Comparison of ENCODE assay signal across 8 cellular contexts in genomic region chr1:220776725-220777326, GRCh38. TPM values are rescaled to one million over a fixed set of nuclear protein-coding genes. Genes with fewer than 3 reads are reported as not detected.
DNase-seq lines count a peak whose midpoint lies in the region; ATAC-seq, FAIRE-seq and TF ChIP-seq lines count a peak whose summit lies in the region.

No MANE protein-coding gene starts in this region.

- H3K4me3 ChIP-seq in endothelial cell of umbilical vein (replicated peaks in 1 of 3; ENCODE audit: insufficient read depth in 1 of 3, low read depth in 1 of 3, low read length in 3 of 3): no peak overlapping the region

- intact Hi-C loops in endothelial cell of umbilical vein (cut with micrococcal nuclease): loop anchor here (1.0 to 5.0 kb wide), 11 partner anchors 26 to 785 kb away; partner anchors contain the start of genes C1orf115, MARK1 and RAB3GAP2

- CTCF ChIA-PET in endothelial cell of umbilical vein (lab: Charles Lee): interaction anchor here (0.6 to 3.9 kb wide), 55 partner anchors 9 to 795 kb away, joined by 3 to 66 read pairs (median 5); partner anchors contain the start of genes BPNT1, C1orf115, MTARC1 and MTARC2

- no peak for TF ChIP-seq POLR2A in endothelial cell of umbilical vein (IDR thresholded peaks at IDR 0.05; ENCODE audit: low read depth, low read length)

- no peak overlapping the region for H3K4me2 ChIP-seq in endothelial cell of umbilical vein (ENCODE audit: insufficient read depth, low read length)

- H3K27me3 ChIP-seq in endothelial cell of umbilical vein (ENCODE audit: control insufficient read depth in 2 of 2, insufficient read depth in 2 of 2, low read length in 2 of 2): no peaks in the 10 kb centered on the region

- no peaks in the 10 kb centered on the region for H3K9me3 Mint-ChIP-seq in stimulated activated effector memory CD8-positive, alpha-beta T cell treated with anti-CD3 and anti-CD28 coated beads, Interleukin-12 subunit alpha, Interleukin-12 subunit beta, amount 100 ng/mL, for 72 hours

- no peaks in the 10 kb centered on the region for H3K9me1 ChIP-seq in endothelial cell of umbilical vein (replicated peaks; ENCODE audit: control insufficient read depth, extremely low read depth, insufficient read depth, low read length)

- no peak overlapping the region for H3K27ac ChIP-seq in endothelial cell of umbilical vein (ENCODE audit: insufficient read depth, low read depth, low read length)

- H3K9ac ChIP-seq in endothelial cell of umbilical vein (replicated peaks; ENCODE audit: extremely low read depth, insufficient read depth, low read length): no peak overlapping the region

- H3K4me1 Mint-ChIP-seq in stimulated activated effector memory CD8-positive, alpha-beta T cell treated with anti-CD3 and anti-CD28 coated beads, Interleukin-12 subunit alpha, Interleukin-12 subunit beta, amount 100 ng/mL, for 72 hours: no peaks in the 10 kb centered on the region

- H3K36me3 Mint-ChIP-seq in stimulated activated effector memory CD8-positive, alpha-beta T cell treated with anti-CD3 and anti-CD28 coated beads, Interleukin-12 subunit alpha, Interleukin-12 subunit beta, amount 100 ng/mL, for 72 hours: no peaks in the 10 kb centered on the region

- TF ChIP-seq CTCF in endothelial cell of umbilical vein (IDR thresholded peaks at IDR 0.05; ENCODE audit: extremely low read depth in 1 of 2, insufficient read depth in 1 of 2, low read depth in 1 of 2, low read length in 2 of 2): peak; percentile 91 to 94

- no peak overlapping the region for H2AFZ ChIP-seq in endothelial cell of umbilical vein (ENCODE audit: low read depth, low read length)

- H3K27ac Mint-ChIP-seq in stimulated activated effector memory CD8-positive, alpha-beta T cell treated with anti-CD3 and anti-CD28 coated beads, Interleukin-12 subunit alpha, Interleukin-12 subunit beta, amount 100 ng/mL, for 72 hours: no peak overlapping the region

- DNase-seq in COR-L47 (lab: John Stamatoyannopoulos, UW): peak; percentile 61
- DNase-seq in NCI-H748 treated with DMSO at 0.1 percent for 48 hours (lab: John Stamatoyannopoulos, UW): peak; percentile 34
- DNase-seq in activated CD8-positive, alpha-beta memory T cell treated with anti-CD3 and anti-CD28 coated beads for 24 hours: peak; percentile 82
- peak; percentile 68 for DNase-seq in endothelial cell of umbilical vein (ENCODE audit: low read depth, low spot score)
- peak; percentile 75 for DNase-seq in myocyte (ENCODE audit: low read depth)
- DNase-seq in stimulated activated effector memory CD8-positive, alpha-beta T cell treated with anti-CD3 and anti-CD28 coated beads, Interleukin-12 subunit alpha, Interleukin-12 subunit beta, amount 100 ng/mL, for 72 hours (ENCODE audit: low spot score in 2 of 2): peak; percentile 38 to 78

- H3K36me3 ChIP-seq in endothelial cell of umbilical vein (ENCODE audit: control insufficient read depth in 2 of 2, extremely low read depth in 1 of 2, insufficient read depth in 2 of 2, low read length in 2 of 2): peaks cover 0 to 1% of the 10 kb centered on the region in 2 experiments

- ATAC-seq in GM19372 (IDR thresholded peaks at IDR 0.05; ENCODE audit: low read depth, unreplicated experiment): peak; percentile 65
- ATAC-seq in HG03442 (IDR thresholded peaks at IDR 0.05; ENCODE audit: unreplicated experiment): peak; percentile 81
- ATAC-seq in stimulated activated effector memory CD8-positive, alpha-beta T cell treated with anti-CD3 and anti-CD28 coated beads, Interleukin-12 subunit alpha, Interleukin-12 subunit beta, amount 100 ng/mL, for 72 hours: peak; percentile 71

- no peaks in the 10 kb centered on the region for H3K9me3 ChIP-seq in endothelial cell of umbilical vein (replicated peaks; ENCODE audit: control insufficient read depth, insufficient read depth, low read length)

- dilution Hi-C loops in endothelial cell of umbilical vein (cut with MboI; ENCODE audit: extremely low pct_ligation_motif_present, low sequenced_read_pairs): no loop called here

- POLR2A ChIA-PET in endothelial cell of umbilical vein (lab: Charles Lee): no interaction called here

- peak; percentile 85 for FAIRE-seq in endothelial cell of umbilical vein (lab: Jason Lieb, UNC)

- no peak overlapping the region for H3K4me3 Mint-ChIP-seq in stimulated activated effector memory CD8-positive, alpha-beta T cell treated with anti-CD3 and anti-CD28 coated beads, Interleukin-12 subunit alpha, Interleukin-12 subunit beta, amount 100 ng/mL, for 72 hours

- no TSS peak for BruUV-seq in endothelial cell of umbilical vein (replicated peaks; lab: Mats Ljungman, UMichigan)

- no peaks in the 10 kb centered on the region for H3K79me2 ChIP-seq in endothelial cell of umbilical vein (ENCODE audit: control insufficient read depth, insufficient read depth, low read length)

- no peaks in the 10 kb centered on the region for H4K20me1 ChIP-seq in endothelial cell of umbilical vein (replicated peaks; ENCODE audit: control insufficient read depth, extremely low read depth, insufficient read depth, low read length)

- no peaks in the 10 kb centered on the region for H3K4me1 ChIP-seq in endothelial cell of umbilical vein (ENCODE audit: control insufficient read depth, extremely low read depth, insufficient read depth, low read length)

TF ChIP-seq in endothelial cell of umbilical vein, 7 proteins besides CTCF, POLR2A, EP300 and RAD21:
- no peak for TF ChIP-seq MAX (IDR thresholded peaks at IDR 0.05; ENCODE audit: insufficient read depth, insufficient read length)
- TF ChIP-seq GATA2 (IDR thresholded peaks at IDR 0.05; ENCODE audit: insufficient read depth, insufficient read length, low read depth, low read length): no peak

RNA-seq across cellular contexts. Expression of gene MTARC1, which starts 9.9 kb away (rescaled TPM):
- total RNA-seq in endothelial cell of umbilical vein: 3.5 and 4.8 TPM in 2 replicates
- 0.43 and 0.62 TPM in 2 replicates for polyA plus RNA-seq in endothelial cell of umbilical vein
- polyA plus RNA-seq in endothelial cell of umbilical vein (2011; cell fraction: cytosol; rRNA removed): 1.1 TPM in 2 replicates
- 1.2 and 1.6 TPM in 2 replicates for polyA plus RNA-seq in endothelial cell of umbilical vein (2011; cell fraction: nucleus; rRNA removed)
- 1.1 and 1.2 TPM in 2 replicates for polyA plus RNA-seq in endothelial cell of umbilical vein (2012)
- 0.80 and 2.6 TPM in 2 replicates for polyA minus RNA-seq in endothelial cell of umbilical vein
- 86.1 TPM for polyA minus RNA-seq in endothelial cell of umbilical vein (2011; cell fraction: cytosol; rRNA and poly(A)+ RNA removed)
- polyA minus RNA-seq in endothelial cell of umbilical vein (2011; cell fraction: nucleus; rRNA and poly(A)+ RNA removed): 1.1 and 1.4 TPM in 2 replicates
- total RNA-seq in myocyte: 0.31 and 0.51 TPM in 2 replicates
- 0.67 TPM for polyA plus RNA-seq in myocyte (2012)

RNA-seq across cellular contexts. Expression of gene MTARC2, which starts 28.7 kb away (rescaled TPM):
- total RNA-seq in endothelial cell of umbilical vein: 12.0 and 14.1 TPM in 2 replicates
- polyA plus RNA-seq in endothelial cell of umbilical vein: 9.8 and 10.7 TPM in 2 replicates
- polyA plus RNA-seq in endothelial cell of umbilical vein (2011; cell fraction: cytosol; rRNA removed): 6.0 and 8.0 TPM in 2 replicates
- polyA plus RNA-seq in endothelial cell of umbilical vein (2011; cell fraction: nucleus; rRNA removed): 32.7 and 34.7 TPM in 2 replicates
- 16.7 and 17.9 TPM in 2 replicates for polyA plus RNA-seq in endothelial cell of umbilical vein (2012)
- polyA minus RNA-seq in endothelial cell of umbilical vein: 6.1 and 6.2 TPM in 2 replicates
- polyA minus RNA-seq in endothelial cell of umbilical vein (2011; cell fraction: cytosol; rRNA and poly(A)+ RNA removed): 13.0 TPM
- polyA minus RNA-seq in endothelial cell of umbilical vein (2011; cell fraction: nucleus; rRNA and poly(A)+ RNA removed): 10.7 and 13.3 TPM in 2 replicates
- 1.4 and 2.2 TPM in 2 replicates for total RNA-seq in myocyte
- 4.3 TPM for polyA plus RNA-seq in myocyte (2012)
